1 cellular context compared by ENCODE assay signal in the genomic region with DNA sequence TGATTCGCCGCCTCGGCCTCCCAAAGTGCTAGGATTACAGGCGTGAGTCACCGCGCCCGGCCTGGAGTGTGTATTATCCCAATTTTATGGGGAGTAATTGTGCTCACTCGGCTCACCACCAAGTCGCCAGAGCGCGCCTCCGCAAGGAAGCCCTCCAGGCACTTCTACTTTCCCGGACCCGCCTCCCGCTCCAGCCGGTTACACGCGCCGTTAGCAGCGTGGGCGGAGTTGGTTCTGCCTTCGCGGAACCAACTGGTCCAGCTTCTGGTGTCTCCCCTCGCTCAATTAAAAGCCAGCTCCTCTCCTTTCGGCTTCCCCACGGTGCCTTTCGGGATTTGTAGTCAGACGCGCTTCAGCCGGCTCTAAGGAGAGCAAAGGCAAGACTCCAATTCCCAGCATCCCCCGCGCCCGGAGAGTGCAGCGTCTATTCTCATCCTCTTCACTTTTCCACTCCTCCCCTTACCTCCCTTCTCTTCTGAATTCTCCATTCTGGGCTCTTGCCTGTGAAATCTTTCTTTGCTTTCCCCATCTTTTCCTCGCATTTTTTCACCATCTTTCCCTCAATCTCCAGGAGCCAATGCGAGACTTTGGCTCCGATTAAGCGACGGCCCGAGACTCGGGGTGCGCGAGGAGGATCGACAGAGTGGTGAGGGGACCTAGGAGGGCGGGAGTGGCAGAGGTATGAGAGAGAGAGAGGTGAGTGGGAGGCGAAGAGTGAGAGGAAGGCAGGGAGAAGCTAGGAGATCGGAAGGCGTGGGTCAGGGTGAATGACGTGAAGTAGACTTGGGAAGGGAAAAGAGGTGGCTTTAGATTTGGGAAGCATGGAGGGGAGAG.
TF ChIP-seq lines count a peak whose summit lies in the region.

Gene GTF2H4 (plus strand): TSS at position 450 of the 834 bp plus-strand sequence.

TF ChIP-seq in HepG2, 621 proteins besides CTCF, POLR2A, EP300 and RAD21 (continued from another document and continues in another):
- TF ChIP-seq, protein P1, sequence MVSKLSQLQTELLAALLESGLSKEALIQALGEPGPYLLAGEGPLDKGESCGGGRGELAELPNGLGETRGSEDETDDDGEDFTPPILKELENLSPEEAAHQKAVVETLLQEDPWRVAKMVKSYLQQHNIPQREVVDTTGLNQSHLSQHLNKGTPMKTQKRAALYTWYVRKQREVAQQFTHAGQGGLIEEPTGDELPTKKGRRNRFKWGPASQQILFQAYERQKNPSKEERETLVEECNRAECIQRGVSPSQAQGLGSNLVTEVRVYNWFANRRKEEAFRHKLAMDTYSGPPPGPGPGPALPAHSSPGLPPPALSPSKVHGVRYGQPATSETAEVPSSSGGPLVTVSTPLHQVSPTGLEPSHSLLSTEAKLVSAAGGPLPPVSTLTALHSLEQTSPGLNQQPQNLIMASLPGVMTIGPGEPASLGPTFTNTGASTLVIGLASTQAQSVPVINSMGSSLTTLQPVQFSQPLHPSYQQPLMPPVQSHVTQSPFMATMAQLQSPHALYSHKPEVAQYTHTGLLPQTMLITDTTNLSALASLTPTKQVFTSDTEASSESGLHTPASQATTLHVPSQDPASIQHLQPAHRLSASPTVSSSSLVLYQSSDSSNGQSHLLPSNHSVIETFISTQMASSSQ (IDR thresholded peaks at IDR 0.05; ENCODE audit: low read depth) = peak; percentile 12
- TF ChIP-seq, protein P1 (CRISPR knock-in tag; IDR thresholded peaks at IDR 0.05; ENCODE audit: borderline replicate concordance) = peak; percentile 88
- peak; percentile 95 for TF ChIP-seq THAP9 (CRISPR knock-in tag; IDR thresholded peaks at IDR 0.05; ENCODE audit: borderline replicate concordance)
- TF ChIP-seq PAWR (CRISPR knock-in tag; IDR thresholded peaks at IDR 0.05; ENCODE audit: borderline replicate concordance) = no peak; the same call in 1 of the 2 replicates
- peak; percentile 82; the same call in 1 of the 2 replicates for TF ChIP-seq ZNF546 (CRISPR knock-in tag; conservative IDR thresholded peaks at IDR 0.05)
- peak; percentile 84; the same call in 1 of the 3 replicates for TF ChIP-seq MXI1 (IDR thresholded peaks at IDR 0.05; ENCODE audit: borderline replicate concordance, low read depth, low read length)
- no peak for TF ChIP-seq ZBTB21 (CRISPR knock-in tag; IDR thresholded peaks at IDR 0.05)
- 0 out of 2 replicates have a peak, but pooled peaks have one; percentile 5 for TF ChIP-seq BHLHE40 (IDR thresholded peaks at IDR 0.05; ENCODE audit: low read length)
- 0 out of 2 replicates have a peak, but pooled peaks have one; percentile 31 for TF ChIP-seq NR2F2 (IDR thresholded peaks at IDR 0.05; ENCODE audit: borderline replicate concordance, low read depth)
- TF ChIP-seq TRIM22 (IDR thresholded peaks at IDR 0.05) = no peak
- no peak for TF ChIP-seq ZNF101 (CRISPR knock-in tag; IDR thresholded peaks at IDR 0.05; ENCODE audit: borderline replicate concordance, low read depth)
- peak; percentile 90; the same call in 1 of the 2 replicates for TF ChIP-seq ZNF691 (CRISPR knock-in tag; IDR thresholded peaks at IDR 0.05; ENCODE audit: borderline replicate concordance, low read depth)
- peak; percentile 93 for TF ChIP-seq ZNF543 (CRISPR knock-in tag; IDR thresholded peaks at IDR 0.05)
- peak; percentile 68; the same call in 1 of the 2 replicates for TF ChIP-seq KLF9 (CRISPR knock-in tag; IDR thresholded peaks at IDR 0.05; ENCODE audit: low read depth)
- TF ChIP-seq ZSCAN31 (CRISPR knock-in tag; IDR thresholded peaks at IDR 0.05; ENCODE audit: low read depth) = peak; percentile 53
- peak; percentile 58; the same call in 1 of the 2 replicates for TF ChIP-seq ZNF547 (CRISPR knock-in tag; IDR thresholded peaks at IDR 0.05)
- no peak for TF ChIP-seq ZNF549 (CRISPR knock-in tag; IDR thresholded peaks at IDR 0.05)
- no peak for TF ChIP-seq SRSF9 (IDR thresholded peaks at IDR 0.05; ENCODE audit: borderline replicate concordance, insufficient read depth, low read depth, low read length, poor library complexity, severe bottlenecking)
- peak; percentile 32; the same call in 1 of the 2 replicates for TF ChIP-seq EHMT2 (IDR thresholded peaks at IDR 0.05; ENCODE audit: borderline replicate concordance, low read depth, low read length)
- TF ChIP-seq KLF6 (CRISPR knock-in tag; IDR thresholded peaks at IDR 0.05) = peak; percentile 82
- no peak for TF ChIP-seq ETS1 (CRISPR knock-in tag; IDR thresholded peaks at IDR 0.05)
- TF ChIP-seq ZBTB37 (CRISPR knock-in tag; IDR thresholded peaks at IDR 0.05) = no peak
- TF ChIP-seq TBX2 (CRISPR knock-in tag; IDR thresholded peaks at IDR 0.05; ENCODE audit: borderline replicate concordance) = peak; percentile 83
- 0 out of 2 replicates have a peak, but pooled peaks have one; percentile 26 for TF ChIP-seq ZNF136 (CRISPR knock-in tag; IDR thresholded peaks at IDR 0.05; ENCODE audit: low read depth)
- no peak for TF ChIP-seq ZNF235 (CRISPR knock-in tag; IDR thresholded peaks at IDR 0.05; ENCODE audit: borderline replicate concordance)
- peak; percentile 87; the same call in 1 of the 2 replicates for TF ChIP-seq ZNF710 (CRISPR knock-in tag; IDR thresholded peaks at IDR 0.05; ENCODE audit: borderline replicate concordance)
- TF ChIP-seq, protein P2, sequence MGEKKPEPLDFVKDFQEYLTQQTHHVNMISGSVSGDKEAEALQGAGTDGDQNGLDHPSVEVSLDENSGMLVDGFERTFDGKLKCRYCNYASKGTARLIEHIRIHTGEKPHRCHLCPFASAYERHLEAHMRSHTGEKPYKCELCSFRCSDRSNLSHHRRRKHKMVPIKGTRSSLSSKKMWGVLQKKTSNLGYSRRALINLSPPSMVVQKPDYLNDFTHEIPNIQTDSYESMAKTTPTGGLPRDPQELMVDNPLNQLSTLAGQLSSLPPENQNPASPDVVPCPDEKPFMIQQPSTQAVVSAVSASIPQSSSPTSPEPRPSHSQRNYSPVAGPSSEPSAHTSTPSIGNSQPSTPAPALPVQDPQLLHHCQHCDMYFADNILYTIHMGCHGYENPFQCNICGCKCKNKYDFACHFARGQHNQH (CRISPR knock-in tag; IDR thresholded peaks at IDR 0.05) = peak; percentile 92
- TF ChIP-seq ZNF24 (IDR thresholded peaks at IDR 0.05) = peak; percentile 62; the same call in 1 of the 2 replicates
- TF ChIP-seq, protein P3, sequence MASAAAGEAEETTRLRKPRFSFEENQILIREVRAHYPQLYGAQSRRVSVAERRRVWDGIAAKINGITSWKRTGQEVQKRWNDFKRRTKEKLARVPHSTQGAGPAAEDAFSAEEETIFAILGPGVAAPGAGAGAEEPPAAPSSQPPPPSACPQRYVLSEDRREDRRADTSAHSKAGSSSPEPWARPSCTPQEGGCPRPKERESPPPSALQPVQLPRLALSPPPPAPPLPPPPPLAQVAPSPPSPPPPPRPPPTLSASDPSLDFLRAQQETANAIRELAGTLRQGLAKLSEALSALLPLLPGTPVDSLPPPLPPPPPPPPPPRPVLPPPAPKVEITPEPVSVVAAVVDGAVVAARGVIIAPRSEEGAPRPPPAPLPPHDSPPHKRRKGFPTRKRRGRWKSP (CRISPR knock-in tag; IDR thresholded peaks at IDR 0.05) = peak; percentile 58; the same call in 1 of the 2 replicates
- TF ChIP-seq ATF1 (CRISPR knock-in tag; IDR thresholded peaks at IDR 0.05) = peak; percentile 83
- TF ChIP-seq ZBTB3 (CRISPR knock-in tag; IDR thresholded peaks at IDR 0.05; ENCODE audit: borderline replicate concordance, low read depth) = peak; percentile 68; the same call in 1 of the 2 replicates
- no peak for TF ChIP-seq SATB2 (CRISPR knock-in tag; IDR thresholded peaks at IDR 0.05)
- TF ChIP-seq ETV5 (CRISPR knock-in tag; IDR thresholded peaks at IDR 0.05; ENCODE audit: borderline replicate concordance) = no peak; the same call in 1 of the 2 replicates
- TF ChIP-seq POGZ (CRISPR knock-in tag; IDR thresholded peaks at IDR 0.05) = peak; percentile 47; the same call in 1 of the 2 replicates
- TF ChIP-seq ZFP37 (CRISPR knock-in tag; IDR thresholded peaks at IDR 0.05; ENCODE audit: borderline replicate concordance) = no peak
- TF ChIP-seq SIX1 (CRISPR knock-in tag; IDR thresholded peaks at IDR 0.05; ENCODE audit: borderline replicate concordance) = peak; percentile 60; the same call in 1 of the 2 replicates
